14 cellular contexts compared by ENCODE assay signal in genomic region chr14:21537088-21537424, GRCh38. TPM values are rescaled to one million over a fixed set of nuclear protein-coding genes. Genes with fewer than 3 reads are reported as not detected.
DNase-seq lines count a peak whose midpoint lies in the region; ATAC-seq, FAIRE-seq and TF ChIP-seq lines count a peak whose summit lies in the region.
"Had no signal": no experiment of that assay in that cellular context is flagged by ENCODE, and none has a peak within 500 bp of the region (broad histone marks: within the 10 kb centered on the region; RNA-seq: fewer than 3 reads in every experiment).

No MANE protein-coding gene starts in this region.

- H3F3A ChIP-seq in neural cell (ENCODE audit: insufficient read depth, low read length, poor library complexity, severe bottlenecking): no peaks in the 10 kb centered on the region

- BruUV-seq in A673 (replicated peaks; lab: Mats Ljungman, UMichigan): no TSS peak
- no TSS peak for BruUV-seq in Panc1 (replicated peaks; lab: Mats Ljungman, UMichigan)

- H3K4me3 ChIP-seq in A673 (ENCODE audit: low read depth, low read length, poor library complexity, severe bottlenecking) (peak overlapping the region; percentile 85), Panc1 (ENCODE audit: low read depth in 2 of 2, low read length in 2 of 2) (peak overlapping the region; percentile 24 to 36), fibroblast of lung (replicated peaks in 1 of 4; ENCODE audit: control extremely low read depth in 1 of 4, insufficient read depth in 1 of 4, low read depth in 3 of 4, low read length in 4 of 4) (peak overlapping the region in 2 of 4 experiments; percentile 41 to 44), neural cell (ENCODE audit: low read length) (peak overlapping the region; percentile 74)

- H3K9me3 ChIP-seq in A673 (ENCODE audit: low read depth, low read length, poor library complexity, severe bottlenecking) (no peaks in the 10 kb centered on the region), Panc1 (ENCODE audit: control insufficient read depth, insufficient read depth, low read depth, low read length) (no peaks in the 10 kb centered on the region), fibroblast of lung (ENCODE audit: control insufficient read depth, insufficient read depth, low read depth, low read length) (no peaks in the 10 kb centered on the region), neural cell (ENCODE audit: low read length) (no peaks in the 10 kb centered on the region)

- TF ChIP-seq RAD21 in neural cell (conservative IDR thresholded peaks at IDR 0.05): no peak

- intact Hi-C loops in A673 (cut with micrococcal nuclease; ENCODE audit: unreplicated experiment) (loop anchor here (10.0 kb wide), 1 partner anchor 272 kb away; the partner anchor contains the start of gene HNRNPC), Panc1 (cut with micrococcal nuclease; ENCODE audit: unreplicated experiment) (no loop called here)

- no peak for FAIRE-seq in GM19239 (lab: Jason Lieb, UNC)
- FAIRE-seq: frontal cortex had no signal

- TF ChIP-seq CTCF in A673 (conservative IDR thresholded peaks at IDR 0.05; ENCODE audit: low read depth, low read length) (no peak), Panc1 (IDR thresholded peaks at IDR 0.05) (no peak), fibroblast of lung (conservative IDR thresholded peaks at IDR 0.05 in 1 of 2, IDR thresholded peaks at IDR 0.05 in 1 of 2; ENCODE audit: low read depth in 1 of 2, low read length in 2 of 2) (no peak), neural cell (IDR thresholded peaks at IDR 0.05; ENCODE audit: poor library complexity, severe bottlenecking) (no peak)

- H3K9ac ChIP-seq in fibroblast of lung (ENCODE audit: insufficient read depth, low read length) (no peak overlapping the region), neural cell (ENCODE audit: low read length) (peak overlapping the region; percentile 62)

- H3K4me1 ChIP-seq in A673 (ENCODE audit: insufficient read depth, low read length, poor library complexity, severe bottlenecking): peaks cover 49% of the 10 kb centered on the region
- peaks cover 3% of the 10 kb centered on the region; the same call in 1 of the 2 replicates for H3K4me1 ChIP-seq in Panc1 (ENCODE audit: control insufficient read depth, insufficient read depth, low read length)
- no peaks in the 10 kb centered on the region for H3K4me1 ChIP-seq in fibroblast of lung (ENCODE audit: control insufficient read depth, extremely low read depth, insufficient read depth, low read length)

- H3K4me2 ChIP-seq in fibroblast of lung (ENCODE audit: extremely low read depth, insufficient read depth, low read length) (peak overlapping the region; percentile 25), neural cell (ENCODE audit: low read length) (peak overlapping the region; percentile 84)

- H3K36me3 ChIP-seq in A673 (ENCODE audit: insufficient read depth, low read length, poor library complexity, severe bottlenecking) (no peaks in the 10 kb centered on the region), Panc1 (ENCODE audit: control insufficient read depth, insufficient read depth, low read length) (no peaks in the 10 kb centered on the region), fibroblast of lung (ENCODE audit: control insufficient read depth, insufficient read depth, low read length) (no peaks in the 10 kb centered on the region), neural cell (ENCODE audit: insufficient read depth, low read length) (no peaks in the 10 kb centered on the region)

- no peaks in the 10 kb centered on the region for H3K9me2 ChIP-seq in neural cell (ENCODE audit: insufficient read depth, low read length)

- no peak for TF ChIP-seq EP300 in neural cell (conservative IDR thresholded peaks at IDR 0.05; ENCODE audit: poor library complexity, severe bottlenecking)

- CTCF ChIA-PET in A673 (lab: Charles Lee) (no interaction called here), Panc1 (lab: Charles Lee) (no interaction called here)

- no peak for ATAC-seq in Panc1
- ATAC-seq: natural killer cell treated with Interleukin-12 subunit alpha and Interleukin-12 subunit beta and Interleukin-15 and Interleukin-18, amount 100 ng/mL, for 72 hours had no signal

- H2AFZ ChIP-seq in fibroblast of lung (ENCODE audit: low read length) (no peak overlapping the region), neural cell (ENCODE audit: low read depth, low read length) (peak overlapping the region; percentile 41)

- H3K27me3 ChIP-seq in A673 (replicated peaks; ENCODE audit: insufficient read depth, low read depth, low read length, poor library complexity): no peaks in the 10 kb centered on the region
- peaks cover 4% of the 10 kb centered on the region for H3K27me3 ChIP-seq in Panc1 (ENCODE audit: control insufficient read depth, insufficient read depth, low read length)
- H3K27me3 ChIP-seq in fibroblast of lung (ENCODE audit: control insufficient read depth, insufficient read depth, low read length): peaks cover 37% of the 10 kb centered on the region
- H3K27me3 ChIP-seq in neural cell (ENCODE audit: insufficient read depth, low read depth, low read length): no peaks in the 10 kb centered on the region

- DNase-seq in A673 (ENCODE audit: low spot score) (peak; percentile 83), Panc1 (ENCODE audit: low read depth, low spot score) (no peak), fibroblast of lung (ENCODE audit: low read depth in 2 of 2) (no peak), NCI-H1417 treated with DMSO at 0.1 percent for 48 hours (lab: John Stamatoyannopoulos, UW) (no peak), SHP77 (lab: John Stamatoyannopoulos, UW) (no peak), GM19239 (ENCODE audit: insufficient read length, low spot score) (no peak)
- no peak for DNase-seq in stimulated activated CD4-positive, alpha-beta T cell treated with anti-CD3 and anti-CD28 coated beads, Interleukin-2, amount 100 ng/mL, for 24 hours
- DNase-seq: activated CD8-positive, alpha-beta memory T cell treated with anti-CD3 and anti-CD28 coated beads for 24 hours; MV-4-11; NCI-H774; SW 1271 had no signal

- in situ Hi-C loops in Panc1 (cut with HindIII; ENCODE audit: low pct_unique_long_range_greater_than_20kb, low sequenced_read_pairs): no loop called here

- H3K27ac ChIP-seq in A673 (ENCODE audit: low read depth, low read length, poor library complexity, severe bottlenecking): peak overlapping the region; percentile 99
- H3K27ac ChIP-seq in Panc1 (ENCODE audit: low read length): no peak overlapping the region
- H3K27ac ChIP-seq in fibroblast of lung (ENCODE audit: insufficient read depth, low read length): no peak overlapping the region
- H3K27ac ChIP-seq in neural cell (ENCODE audit: low read length): no peak overlapping the region

- no peaks in the 10 kb centered on the region for H4K20me1 ChIP-seq in fibroblast of lung (ENCODE audit: control insufficient read depth, extremely low read depth, insufficient read depth, low read length)
- no peaks in the 10 kb centered on the region for H4K20me1 ChIP-seq in neural cell (ENCODE audit: insufficient read depth)

- no peaks in the 10 kb centered on the region for H3K79me2 ChIP-seq in fibroblast of lung (ENCODE audit: control insufficient read depth, insufficient read depth, low read length)
- H3K79me2 ChIP-seq in neural cell (replicated peaks; ENCODE audit: insufficient read depth, low read length): peaks cover 51% of the 10 kb centered on the region

- POLR2A ChIA-PET in A673 (lab: Charles Lee; ENCODE audit: low non-redundant PET): no interaction called here
- POLR2A ChIA-PET in Panc1 (lab: Charles Lee): no interaction called here

RNA-seq across cellular contexts. Expression of gene SALL2, which starts 10.9 kb away (rescaled TPM):
- total RNA-seq in A673 (2021) (149 and 157 TPM in 2 replicates), Panc1 (2021; ENCODE audit: unreplicated experiment) (1.5 TPM), fibroblast of lung (3.1 and 3.5 TPM in 2 replicates)
- 2.6 TPM for polyA plus RNA-seq in Panc1 (2012; ENCODE audit: insufficient read length)
- polyA plus RNA-seq in fibroblast of lung (3.9 and 6.1 TPM in 2 replicates), neural cell (18.6 and 23.6 TPM in 2 replicates)
- 5.0 and 8.0 TPM in 2 replicates for polyA plus RNA-seq in fibroblast of lung (2012)
- polyA minus RNA-seq in fibroblast of lung (ENCODE audit: low replicate concordance) (14.7 and 22.0 TPM in 2 replicates), neural cell (31.2 and 35.0 TPM in 2 replicates)

RNA-seq across cellular contexts. Expression of gene METTL3, which starts 25.9 kb away (rescaled TPM):
- total RNA-seq in A673 (2021) (93.0 and 96.3 TPM in 2 replicates), Panc1 (2021; ENCODE audit: unreplicated experiment) (43.3 TPM), fibroblast of lung (54.4 and 59.9 TPM in 2 replicates)
- 29.5 TPM for polyA plus RNA-seq in Panc1 (2012; ENCODE audit: insufficient read length)
- polyA plus RNA-seq in fibroblast of lung (39.2 and 44.0 TPM in 2 replicates), neural cell (234 and 262 TPM in 2 replicates)
- polyA plus RNA-seq in fibroblast of lung (2012): 22.2 and 29.1 TPM in 2 replicates
- polyA minus RNA-seq in fibroblast of lung (ENCODE audit: low replicate concordance) (71.9 and 80.8 TPM in 2 replicates), neural cell (91.6 and 100 TPM in 2 replicates)

RNA-seq across cellular contexts. Expression of gene OR10G3, which starts 42.8 kb away (rescaled TPM):
- total RNA-seq in A673 (2021): not detected in 2 replicates
- total RNA-seq in Panc1 (2021; ENCODE audit: unreplicated experiment): not detected
- polyA plus RNA-seq in Panc1 (2012; ENCODE audit: insufficient read length): not detected
- not detected in 2 replicates for total RNA-seq in fibroblast of lung
- not detected in 2 replicates for polyA plus RNA-seq in fibroblast of lung
- not detected in 2 replicates for polyA plus RNA-seq in fibroblast of lung (2012)
- not detected in 2 replicates for polyA minus RNA-seq in fibroblast of lung (ENCODE audit: low replicate concordance)
- not detected in 2 replicates for polyA plus RNA-seq in neural cell
- not detected in 2 replicates for polyA minus RNA-seq in neural cell
- total RNA-seq: frontal cortex; natural killer cell treated with Interleukin-12 subunit alpha and Interleukin-12 subunit beta and Interleukin-15 and Interleukin-18, amount 100 ng/mL, for 72 hours had no signal

Comparison
In these comparisons a context has a peak if more than half of its experiments do, and no peak if none do; other contexts are left out.
1. RNA of gene SALL2, which starts 10.9 kb away (total RNA-seq): 149 to 157 TPM in A673; 3.1 to 3.5 TPM in fibroblast of lung and 1.5 TPM in Panc1 (single experiment); every median in the first group is over 10 times any median in the second.